In the genomic region with DNA sequence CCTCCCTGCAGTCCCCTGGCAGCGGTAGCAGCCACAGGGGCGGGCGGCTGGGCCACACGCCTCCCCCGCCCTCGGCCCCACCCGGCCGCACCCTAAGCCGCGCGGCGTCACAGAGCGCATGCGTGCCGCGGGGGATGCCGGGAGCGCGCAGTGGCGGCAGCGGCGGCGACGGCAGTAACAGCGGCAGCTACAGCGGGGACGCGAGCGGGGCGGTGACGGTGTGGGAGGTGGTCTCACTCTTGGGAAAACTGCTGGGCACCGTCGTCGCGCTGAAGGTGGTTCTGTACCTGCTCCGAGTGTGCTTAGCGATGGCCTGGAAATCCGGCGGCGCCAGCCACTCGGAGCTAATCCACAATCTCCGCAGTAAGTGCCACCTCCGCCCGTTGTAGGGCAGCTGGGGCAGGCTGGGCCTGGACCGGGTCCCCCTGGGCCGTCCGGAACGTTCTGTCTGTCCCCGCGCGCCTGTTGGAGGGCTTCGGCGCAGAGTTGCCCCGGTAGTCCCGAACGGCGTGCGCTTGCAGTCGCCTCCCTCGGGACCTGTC, we compare ENCODE assay signal across 7 cellular contexts.
DNase-seq lines count a peak whose midpoint lies in the region; ATAC-seq and TF ChIP-seq lines count a peak whose summit lies in the region.

PCMT1 (plus strand) TSS at position 148 of the 542 bp plus-strand sequence; CDS start at position 309, 161 bp downstream.

- ATAC-seq in GM18511 (IDR thresholded peaks at IDR 0.05; ENCODE audit: unreplicated experiment) (peak; percentile 87), HG02973 (IDR thresholded peaks at IDR 0.05; ENCODE audit: unreplicated experiment) (peak; percentile 74)

- no peak for TF ChIP-seq CTCF in retinal pigment epithelial cell (conservative IDR thresholded peaks at IDR 0.05; ENCODE audit: low read depth, low read length)

- H3K4me3 ChIP-seq in retinal pigment epithelial cell (ENCODE audit: low read length) = peak within 1 kb of the TSS; percentile 93

- peak; percentile 9 for DNase-seq in NCI-H2029 treated with DMSO at 0.1 percent for 48 hours (lab: John Stamatoyannopoulos, UW)
- DNase-seq in T1000 (lab: John Stamatoyannopoulos, UW) = peak; percentile 82
- peak; percentile 97 for DNase-seq in astrocyte of the hippocampus (ENCODE audit: low read depth, low spot score)
- peak; percentile 82 to 86 for DNase-seq in hippocampal formation (lab: John Stamatoyannopoulos, UW)
- DNase-seq in retinal pigment epithelial cell (ENCODE audit: low read depth) = peak; percentile 51

Comparison
In these comparisons a context has a peak if more than half of its experiments do, and no peak if none do; other contexts are left out.
1. Peak in every context shown above with its lines: DNase-seq, ATAC-seq and H3K4me3 ChIP-seq.
2. DNase-seq: peak in every context shown above with its lines; median percentile 97 in astrocyte of the hippocampus; 84 in hippocampal formation; 82 in T1000; 51 in retinal pigment epithelial cell; 9 in NCI-H2029 treated with DMSO at 0.1 percent for 48 hours.